Comparison of ENCODE assay signal across 17 cellular contexts in the genomic region with DNA sequence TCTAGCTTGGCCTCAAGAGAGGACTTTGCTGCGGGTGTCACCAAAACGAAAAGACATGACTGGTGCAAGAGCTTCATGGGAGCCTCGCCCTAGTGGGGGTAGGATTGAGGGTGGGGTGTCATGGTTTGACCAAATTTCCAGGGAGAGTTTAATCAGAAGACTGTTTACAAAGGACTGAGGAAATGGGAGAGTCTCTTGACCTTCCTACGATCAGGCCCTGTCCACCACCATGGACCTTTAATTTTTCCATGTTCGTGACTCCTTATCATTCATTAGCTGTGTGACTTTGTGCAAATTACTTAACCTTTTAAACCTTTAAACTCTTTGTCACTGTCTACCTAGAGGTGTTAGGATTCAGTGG. TPM values are rescaled to one million over a fixed set of nuclear protein-coding genes. Genes with fewer than 3 reads are reported as not detected.
DNase-seq lines count a peak whose midpoint lies in the region; ATAC-seq and TF ChIP-seq lines count a peak whose summit lies in the region.
"Had no signal": no experiment of that assay in that cellular context is flagged by ENCODE, and none has a peak within 500 bp of the region (broad histone marks: within the 10 kb centered on the region; RNA-seq: fewer than 3 reads in every experiment).

No MANE protein-coding gene starts in this region.

- H3K27ac Mint-ChIP-seq in HFFc6 = peak overlapping the region; percentile 82
- H3K27ac Mint-ChIP-seq in dendritic cell treated with granulocyte-macrophage colony-stimulating factor and Interleukin-4, amounts not matched to agents 40 ng/mL and 50 ng/mL, for 4 days = peak overlapping the region; percentile 58
- peak overlapping the region; percentile 18 for H3K27ac Mint-ChIP-seq in stimulated activated memory B cell treated with anti-CD40 and anti-IgM and Interleukin-4, amounts not matched to agents 10 μg/mL and 1 μg/mL and 100 μg/mL, for 72 hours
- H3K27ac Mint-ChIP-seq: activated naive CD8-positive, alpha-beta T cell treated with anti-CD3 and anti-CD28 coated beads, Interleukin-2, amount 50 U/mL, for 24 hours; activated T-cell treated with anti-CD3 and anti-CD28 coated beads, Interleukin-2, amount 50 U/mL, for 72 hours; T-helper 17 cell had no signal

- DNase-seq in left ventricle myocardium superior (no peak), Right ventricle myocardium superior (no peak), HFFc6 (no peak), AG08395 (ENCODE audit: low spot score) (no peak), H7 (no peak)

- intact Hi-C loops in left ventricle myocardium superior (cut with micrococcal nuclease) (loop anchor here (10.0 kb wide), 1 partner anchor 246 kb away; a partner anchor contains a TSS), Right ventricle myocardium superior (cut with DNase I) (loop anchor here (5.0 kb wide), 2 partner anchors 133 to 433 kb away; no protein-coding TSS in a partner anchor)
- intact Hi-C loops in dendritic cell treated with granulocyte-macrophage colony-stimulating factor and Interleukin-4, amounts not matched to agents 40 ng/mL and 50 ng/mL, for 4 days (cut with micrococcal nuclease) = loop anchor here (1.0 to 2.0 kb wide), 4 partner anchors 32 to 585 kb away; no protein-coding TSS in a partner anchor

- H3K36me3 Mint-ChIP-seq in HFFc6 (ENCODE audit: low read depth) = 0 out of 2 replicates have a peak, but pooled peaks cover 3% of the 10 kb centered on the region
- H3K36me3 Mint-ChIP-seq in dendritic cell treated with granulocyte-macrophage colony-stimulating factor and Interleukin-4, amounts not matched to agents 40 ng/mL and 50 ng/mL, for 4 days (ENCODE audit: low read depth) = peaks cover 8% of the 10 kb centered on the region
- no peaks in the 10 kb centered on the region for H3K36me3 Mint-ChIP-seq in stimulated activated memory B cell treated with anti-CD40 and anti-IgM and Interleukin-4, amounts not matched to agents 10 μg/mL and 1 μg/mL and 100 μg/mL, for 72 hours

- no peaks in the 10 kb centered on the region; the same call in none of the 2 replicates for H3K27me3 Mint-ChIP-seq in HFFc6 (ENCODE audit: insufficient read depth)
- H3K27me3 Mint-ChIP-seq in dendritic cell treated with granulocyte-macrophage colony-stimulating factor and Interleukin-4, amounts not matched to agents 40 ng/mL and 50 ng/mL, for 4 days = no peaks in the 10 kb centered on the region
- peaks cover 8% of the 10 kb centered on the region for H3K27me3 Mint-ChIP-seq in stimulated activated memory B cell treated with anti-CD40 and anti-IgM and Interleukin-4, amounts not matched to agents 10 μg/mL and 1 μg/mL and 100 μg/mL, for 72 hours
- H3K27me3 Mint-ChIP-seq: activated naive CD8-positive, alpha-beta T cell treated with anti-CD3 and anti-CD28 coated beads, Interleukin-2, amount 50 U/mL, for 24 hours; T-helper 17 cell had no signal

- ATAC-seq in left ventricle myocardium superior = peak; percentile 6
- no peak for ATAC-seq in Right ventricle myocardium superior (ENCODE audit: poor library complexity)
- ATAC-seq in stimulated activated memory B cell treated with anti-CD40 and anti-IgM and Interleukin-4, amounts not matched to agents 10 μg/mL and 1 μg/mL and 100 μg/mL, for 72 hours = no peak
- ATAC-seq in GM18868 (IDR thresholded peaks at IDR 0.05; ENCODE audit: unreplicated experiment) = no peak

- no peak for TF ChIP-seq CTCF in HFFc6 (IDR thresholded peaks at IDR 0.05)

- H3K36me3 ChIP-seq in H7 (replicated peaks; ENCODE audit: control insufficient read depth, insufficient read depth, low read length) = no peaks in the 10 kb centered on the region
- H3K36me3 ChIP-seq: SJCRH30, thoracic aorta, WERI-Rb-1 had no signal

- H3K4me1 Mint-ChIP-seq in HFFc6 (ENCODE audit: low read depth) = peaks cover 36% of the 10 kb centered on the region
- H3K4me1 Mint-ChIP-seq in dendritic cell treated with granulocyte-macrophage colony-stimulating factor and Interleukin-4, amounts not matched to agents 40 ng/mL and 50 ng/mL, for 4 days (ENCODE audit: low read depth) = peaks cover 30% of the 10 kb centered on the region
- peaks cover 21% of the 10 kb centered on the region for H3K4me1 Mint-ChIP-seq in stimulated activated memory B cell treated with anti-CD40 and anti-IgM and Interleukin-4, amounts not matched to agents 10 μg/mL and 1 μg/mL and 100 μg/mL, for 72 hours

- H3K4me3 Mint-ChIP-seq in HFFc6 = no peak overlapping the region
- no peak overlapping the region for H3K4me3 Mint-ChIP-seq in dendritic cell treated with granulocyte-macrophage colony-stimulating factor and Interleukin-4, amounts not matched to agents 40 ng/mL and 50 ng/mL, for 4 days
- H3K4me3 Mint-ChIP-seq in stimulated activated memory B cell treated with anti-CD40 and anti-IgM and Interleukin-4, amounts not matched to agents 10 μg/mL and 1 μg/mL and 100 μg/mL, for 72 hours = peak overlapping the region; percentile 13
- H3K4me3 Mint-ChIP-seq: activated naive CD8-positive, alpha-beta T cell treated with anti-CD3 and anti-CD28 coated beads, Interleukin-2, amount 50 U/mL, for 24 hours; activated T-cell treated with anti-CD3 and anti-CD28 coated beads, Interleukin-2, amount 50 U/mL, for 72 hours; nephron; T-helper 17 cell had no signal

- H3K9me3 Mint-ChIP-seq in HFFc6 = 0 out of 2 replicates have a peak, but pooled peaks cover 5% of the 10 kb centered on the region
- H3K9me3 Mint-ChIP-seq in dendritic cell treated with granulocyte-macrophage colony-stimulating factor and Interleukin-4, amounts not matched to agents 40 ng/mL and 50 ng/mL, for 4 days = no peaks in the 10 kb centered on the region
- H3K9me3 Mint-ChIP-seq in stimulated activated memory B cell treated with anti-CD40 and anti-IgM and Interleukin-4, amounts not matched to agents 10 μg/mL and 1 μg/mL and 100 μg/mL, for 72 hours = no peaks in the 10 kb centered on the region
- H3K9me3 Mint-ChIP-seq: activated naive CD8-positive, alpha-beta T cell treated with anti-CD3 and anti-CD28 coated beads, Interleukin-2, amount 50 U/mL, for 24 hours; activated T-cell treated with anti-CD3 and anti-CD28 coated beads, Interleukin-2, amount 50 U/mL, for 72 hours; nephron had no signal

- no peak overlapping the region for H3K4me3 ChIP-seq in H7 (ENCODE audit: insufficient read depth, low read depth, low read length)
- H3K4me3 ChIP-seq: psoas muscle had no signal

- H3K27me3 ChIP-seq in H7 (ENCODE audit: control insufficient read depth, insufficient read depth, low read length) = no peaks in the 10 kb centered on the region
- H3K27me3 ChIP-seq: SJCRH30 had no signal

RNA-seq across cellular contexts. Expression of a gene that starts 23.0 kb away (rescaled TPM):
- total RNA-seq in left ventricle myocardium superior (4.5 TPM), Right ventricle myocardium superior (5.1 TPM)
- total RNA-seq in HFFc6 (2021; fragmentation: NEBNext Ultra II Directional; extraction: Animal tissue kit (Norgen Biotek cat#: 25700)) = 1 to 10 TPM in 3 of 6 experiments, under 1 TPM in 2, not detected in 1; 0.59 to 1.5 (median 1.1) TPM
- total RNA-seq in H7 (2014; rRNA removed; shearing (Covaris generic)) = 4.5 and 9.4 TPM in 2 replicates
- total RNA-seq: HT1080, SJCRH30 had no signal

Comparison
In these comparisons a context has a peak if more than half of its experiments do, and no peak if none do; other contexts are left out.
1. H3K27ac Mint-ChIP-seq: peak in every context shown above with its lines; median percentile 82 in HFFc6; 58 in dendritic cell treated with granulocyte-macrophage colony-stimulating factor and Interleukin-4, amounts not matched to agents 40 ng/mL and 50 ng/mL, for 4 days; 18 in stimulated activated memory B cell treated with anti-CD40 and anti-IgM and Interleukin-4, amounts not matched to agents 10 μg/mL and 1 μg/mL and 100 μg/mL, for 72 hours.